Comparison of ENCODE assay signal across 17 cellular contexts in the genomic region with DNA sequence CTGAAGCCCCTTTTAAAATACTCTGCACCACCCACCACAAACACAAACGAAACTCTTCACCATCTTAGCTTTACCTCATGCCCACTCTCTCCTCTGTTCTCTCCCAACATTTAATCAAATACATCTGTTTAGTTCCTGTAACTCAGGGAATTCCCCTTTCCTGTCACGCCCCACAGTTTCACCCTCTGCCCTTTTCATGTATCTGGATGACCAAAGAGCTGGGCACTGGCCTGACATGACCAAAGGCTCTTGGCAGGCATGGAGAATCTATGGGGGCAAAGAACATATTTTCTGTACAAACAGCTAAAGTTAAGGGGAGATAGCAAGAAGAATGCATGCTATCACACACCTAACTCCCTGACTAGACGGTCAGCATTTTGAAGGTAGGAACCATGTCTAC.
"Had no signal": no experiment of that assay in that cellular context is flagged by ENCODE, and none has a peak within 500 bp of the region (broad histone marks: within the 10 kb centered on the region; RNA-seq: fewer than 3 reads in every experiment).

No MANE protein-coding gene starts in this region.

- DNase-seq: effector memory CD4-positive, alpha-beta T cell; foreskin fibroblast; kidney; left colon; mammary epithelial cell; naive thymus-derived CD4-positive, alpha-beta T cell; posterior cingulate gyrus; small intestine; stimulated activated CD4-positive, alpha-beta T cell treated with anti-CD3 and anti-CD28 coated beads, Interleukin-12 subunit alpha, Interleukin-12 subunit beta, amount 100 ng/mL, for 4 hours; stimulated activated naive CD8-positive, alpha-beta T cell treated with anti-CD3 and anti-CD28 coated beads, Interleukin-15, Interleukin-2, amounts not matched to agents 100 U/mL and 50 U/mL, for 24 hours; tibial artery; upper lobe of left lung; uterus had no signal

- H3K36me3 Mint-ChIP-seq: naive thymus-derived CD4-positive, alpha-beta T cell had no signal

- H3K9me3 ChIP-seq: esophagus muscularis mucosa, gastroesophageal sphincter, right atrium auricular region, tibial artery, upper lobe of left lung, uterus had no signal

- H3K27ac ChIP-seq: epithelial cell of prostate, esophagus muscularis mucosa, gastroesophageal sphincter, right atrium auricular region, tibial artery, upper lobe of left lung, uterus had no signal

- ATAC-seq: gastroesophageal sphincter; left colon; naive thymus-derived CD4-positive, alpha-beta T cell; stimulated activated naive CD8-positive, alpha-beta T cell treated with anti-CD3 and anti-CD28 coated beads, Interleukin-15, Interleukin-2, amounts not matched to agents 100 U/mL and 50 U/mL, for 24 hours had no signal

- H3K4me3 Mint-ChIP-seq: naive thymus-derived CD4-positive, alpha-beta T cell had no signal

- H3K36me3 ChIP-seq: esophagus muscularis mucosa, gastroesophageal sphincter, right atrium auricular region, tibial artery, upper lobe of left lung, uterus had no signal

- H3K4me3 ChIP-seq: esophagus muscularis mucosa, gastroesophageal sphincter, right atrium auricular region, tibial artery, upper lobe of left lung, uterus had no signal

- H3K4me1 Mint-ChIP-seq: naive thymus-derived CD4-positive, alpha-beta T cell had no signal

- H3K27me3 ChIP-seq: esophagus muscularis mucosa, gastroesophageal sphincter, right atrium auricular region, tibial artery, upper lobe of left lung, uterus had no signal

- H3K27ac Mint-ChIP-seq: naive thymus-derived CD4-positive, alpha-beta T cell had no signal

- H3K4me1 ChIP-seq: esophagus muscularis mucosa, gastroesophageal sphincter, right atrium auricular region, upper lobe of left lung, uterus had no signal
